29 cellular contexts compared by ENCODE assay signal in the genomic region with DNA sequence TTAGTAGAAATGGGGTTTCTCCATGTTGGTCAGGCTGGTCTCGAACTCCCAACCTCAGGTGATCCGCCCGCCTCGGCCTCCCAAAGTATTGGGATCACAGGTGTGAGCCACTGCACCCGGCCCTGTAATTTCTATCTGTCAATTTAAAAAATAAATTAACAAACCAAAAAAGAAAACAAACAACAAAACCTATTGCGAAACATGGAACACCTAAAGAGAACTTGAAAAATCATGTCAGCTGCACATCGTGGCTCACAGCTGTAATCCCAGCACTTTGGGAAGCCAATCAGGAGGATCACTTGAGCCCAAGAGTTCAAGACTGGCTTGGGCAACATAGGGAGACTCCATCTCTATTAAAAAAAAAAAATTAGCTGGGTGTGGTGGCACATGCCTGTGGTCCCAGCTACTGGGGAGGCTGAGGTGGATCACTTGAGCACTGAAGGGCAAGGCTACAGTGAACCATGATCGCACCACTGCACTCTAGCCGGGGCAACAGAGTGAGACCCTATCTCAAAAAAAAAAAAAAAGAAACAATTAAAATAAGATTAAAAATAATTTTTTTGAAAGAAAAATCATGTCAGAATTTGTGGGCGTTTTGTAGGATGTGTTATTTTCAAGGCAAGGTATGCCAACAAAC. TPM values are rescaled to one million over a fixed set of nuclear protein-coding genes. Genes with fewer than 3 reads are reported as not detected.
"Had no signal": no experiment of that assay in that cellular context is flagged by ENCODE, and none has a peak within 500 bp of the region (broad histone marks: within the 10 kb centered on the region; RNA-seq: fewer than 3 reads in every experiment).

No MANE protein-coding gene starts in this region.

- H3K27ac ChIP-seq: coronary artery, dorsolateral prefrontal cortex, esophagus muscularis mucosa, foreskin keratinocyte, gastroesophageal sphincter, heart left ventricle, hepatocyte, lower lobe of right lung had no signal

- H3K4me3 ChIP-seq: coronary artery, dorsolateral prefrontal cortex, esophagus muscularis mucosa, gastroesophageal sphincter, heart left ventricle, hepatocyte, lower lobe of right lung, mucosa of descending colon had no signal

- ATAC-seq: foreskin keratinocyte, gastroesophageal sphincter, heart left ventricle, left colon, left lobe of liver, left ventricle myocardium superior, lower lobe of right lung, mucosa of descending colon had no signal

- H2AFZ ChIP-seq: hepatocyte had no signal

- FAIRE-seq: colon, endothelial cell of umbilical vein, frontal cortex, kidney had no signal

- H3K4me1 Mint-ChIP-seq: immature natural killer cell, mesothelial cell of epicardium had no signal

- H3K79me2 ChIP-seq: hepatocyte had no signal

- H3K27me3 ChIP-seq: dorsolateral prefrontal cortex, esophagus muscularis mucosa, foreskin keratinocyte, gastroesophageal sphincter, heart left ventricle, hepatocyte had no signal

- H3K27ac Mint-ChIP-seq: immature natural killer cell, mesothelial cell of epicardium had no signal

- H3K4me1 ChIP-seq: esophagus muscularis mucosa, foreskin keratinocyte, gastroesophageal sphincter, lower lobe of right lung had no signal

- H3K9me3 Mint-ChIP-seq: immature natural killer cell, mesothelial cell of epicardium, naive B cell had no signal

- H3K27me3 Mint-ChIP-seq: naive B cell had no signal

- H3K9me3 ChIP-seq: esophagus muscularis mucosa, gastroesophageal sphincter, heart left ventricle, lower lobe of right lung, mucosa of descending colon had no signal

- H3K4me3 Mint-ChIP-seq: immature natural killer cell, mesothelial cell of epicardium, naive B cell had no signal

- H3K4me2 ChIP-seq: hepatocyte had no signal

- DNase-seq: dermis blood vessel endothelial cell; dorsolateral prefrontal cortex; effector CD4-positive, alpha-beta T cell; effector memory CD4-positive, alpha-beta T cell; foreskin keratinocyte; heart left ventricle; hypothalamus; immature natural killer cell; islet precursor cell; kidney; kidney glomerular epithelial cell; left colon; left ventricle myocardium superior; lower lobe of right lung; mesenchymal stem cell; mucosa of descending colon; naive B cell had no signal

RNA-seq across cellular contexts. Expression of a gene that starts 55.2 kb away (rescaled TPM):
- total RNA-seq: left lobe of liver, left ventricle myocardium superior, lung microvascular endothelial cell, mesenteric fat pad, myocyte had no signal
- polyA plus RNA-seq: immature natural killer cell had no signal
